ENCODE assay signal across 8 cellular contexts in the genomic region with DNA sequence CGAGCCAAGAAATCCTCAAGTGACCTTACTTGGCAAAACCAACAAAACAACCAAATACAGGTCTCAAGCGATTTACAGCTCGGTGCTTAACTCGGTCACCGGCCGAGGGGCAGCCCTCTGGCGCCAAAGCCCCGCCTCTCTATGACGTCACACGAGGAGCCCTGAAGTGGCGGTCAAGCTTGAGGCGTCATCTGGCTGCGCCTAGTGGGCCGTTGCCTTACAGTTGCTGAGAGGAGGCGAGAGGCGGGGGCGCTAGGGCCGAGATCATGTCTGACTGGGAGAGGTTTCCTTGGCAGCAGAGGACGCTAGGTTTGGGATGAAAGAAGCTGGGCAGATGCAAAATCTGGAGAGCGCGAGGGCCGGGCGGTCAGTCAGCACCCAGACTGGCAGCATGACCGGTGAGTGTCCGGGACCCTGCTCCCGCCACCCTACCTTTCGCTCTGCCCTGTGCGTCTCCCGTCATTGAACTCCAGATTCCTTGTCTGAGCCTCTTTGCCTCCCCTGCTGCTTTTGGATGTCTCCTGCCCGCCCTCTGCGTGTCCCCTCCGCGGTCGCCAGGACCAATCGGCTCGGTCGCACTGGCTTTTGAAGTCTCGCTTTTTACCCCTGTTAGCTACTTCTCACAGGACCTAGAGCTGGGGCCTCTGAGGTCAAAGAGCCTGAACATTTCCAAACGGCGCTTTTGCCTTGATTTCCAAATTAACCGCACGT. TPM values are rescaled to one million over a fixed set of nuclear protein-coding genes. Genes with fewer than 3 reads are reported as not detected.
A peak's percentile ranks its signal among the peaks of the same experiment; 100 is the strongest.
DNase-seq lines count a peak whose midpoint lies in the region; ATAC-seq and TF ChIP-seq lines count a peak whose summit lies in the region.

CDADC1 (plus strand) TSS at position 204 of the 711 bp plus-strand sequence; CDS start at position 317, 113 bp downstream.

- ATAC-seq in HG02763 (IDR thresholded peaks at IDR 0.05; ENCODE audit: unreplicated experiment) (peak; percentile 97), left cardiac atrium (peak; percentile 100)

- intact Hi-C loops in T-helper 1 cell treated with Interleukin-12 subunit alpha and Interleukin-12 subunit beta and Interleukin-4 antibody, amounts not matched to agents 30 ng/mL and 1 ng/mL, for 36 hours (cut with micrococcal nuclease) = loop anchor here (1.0 to 10.0 kb wide), 18 partner anchors 10 to 1211 kb away; partner anchors contain the start of genes CAB39L, EBPL, MED4 and MLNR
- intact Hi-C loops in left cardiac atrium (cut with DNase I) (no loop called here), posterior vena cava (cut with DNase I) (no loop called here)

- no peak for TF ChIP-seq CTCF in GM12875 (IDR thresholded peaks at IDR 0.05; ENCODE audit: borderline replicate concordance, insufficient read depth, low read depth, low read length)

- DNase-seq in NCI-H1436 treated with DMSO at 0.1 percent for 48 hours (lab: John Stamatoyannopoulos, UW) (peak; percentile 22), amniotic stem cell (lab: John Stamatoyannopoulos, UW) (peak; percentile 94), left cardiac atrium (peak; percentile 99), posterior vena cava (ENCODE audit: low spot score) (peak; percentile 100), ureter (ENCODE audit: low spot score) (peak; percentile 97)

- peak within 1 kb of the TSS; percentile 93 for H3K4me3 ChIP-seq in GM12875 (ENCODE audit: low read depth, low read length)

RNA-seq across cellular contexts. Expression of gene CDADC1, which starts in this region (rescaled TPM):
- total RNA-seq in T-helper 1 cell treated with Interleukin-12 subunit alpha and Interleukin-12 subunit beta and Interleukin-4 antibody, amounts not matched to agents 30 ng/mL and 1 ng/mL, for 36 hours = 11.0 and 11.6 TPM in 2 replicates
- total RNA-seq in left cardiac atrium = 10 to 100 TPM; 11.7 to 13.6 TPM
- 10 to 100 TPM; 10.5 to 10.9 TPM for total RNA-seq in posterior vena cava
- 9.4 TPM for total RNA-seq in ureter

Comparison
In these comparisons a context has a peak if more than half of its experiments do, and no peak if none do; other contexts are left out.
1. Peak in every context shown above with its lines: DNase-seq, ATAC-seq and H3K4me3 ChIP-seq.
2. DNase-seq: peak in every context shown above with its lines; median percentile 100 in posterior vena cava; 99 in left cardiac atrium; 97 in ureter; 94 in amniotic stem cell; 22 in NCI-H1436 treated with DMSO at 0.1 percent for 48 hours.